8 cellular contexts compared by ENCODE assay signal in the genomic region with DNA sequence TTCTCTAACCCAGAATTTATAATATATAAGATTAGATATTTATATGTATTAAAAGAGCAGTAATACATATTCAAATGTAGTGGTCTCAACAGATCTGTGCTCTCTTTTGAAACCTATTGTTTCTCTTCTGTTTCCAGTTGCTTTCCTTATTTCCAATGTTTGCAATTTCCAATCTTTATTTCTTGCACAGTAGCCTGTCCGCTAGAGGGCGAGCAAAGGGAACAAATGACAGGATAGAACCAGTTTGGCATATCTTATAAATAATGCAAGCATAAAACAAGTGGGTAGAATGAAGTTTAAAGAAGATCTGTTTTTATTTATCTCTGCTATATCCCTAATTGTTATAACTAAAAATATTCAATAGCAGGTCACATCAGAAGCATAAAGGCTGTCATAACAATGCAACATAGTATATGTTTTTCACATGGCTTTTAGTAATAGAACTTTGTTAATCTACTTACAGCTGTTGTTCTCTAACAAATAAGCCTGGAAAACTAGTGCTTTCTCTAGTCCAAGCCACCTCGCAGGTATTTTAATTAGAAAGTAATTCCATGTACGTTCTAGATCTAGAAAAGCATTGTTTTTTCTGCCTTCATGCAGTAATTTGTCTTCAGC. TPM values are rescaled to one million over a fixed set of nuclear protein-coding genes. Genes with fewer than 3 reads are reported as not detected.
DNase-seq lines count a peak whose midpoint lies in the region; ATAC-seq, FAIRE-seq and TF ChIP-seq lines count a peak whose summit lies in the region.

No MANE protein-coding gene starts in this region.

- H3K9ac ChIP-seq in GM23248 = no peak overlapping the region
- H3K9ac ChIP-seq in endothelial cell of umbilical vein (replicated peaks; ENCODE audit: extremely low read depth, insufficient read depth, low read length) = no peak overlapping the region

- intact Hi-C loops in endothelial cell of umbilical vein (cut with micrococcal nuclease) = loop anchor here (1.0 to 10.0 kb wide), 8 partner anchors 15 to 591 kb away; a partner anchor contains a TSS

- H3K79me2 ChIP-seq in GM23248 (ENCODE audit: insufficient read depth) = no peaks in the 10 kb centered on the region
- no peaks in the 10 kb centered on the region for H3K79me2 ChIP-seq in endothelial cell of umbilical vein (ENCODE audit: control insufficient read depth, insufficient read depth, low read length)

- WGBS in GM23248 (ENCODE audit: low coverage in 1 of 2, low lambda C conversion rate in 2 of 2, missing lambda C conversion rate in 2 of 2), 2 experiments = 0 to 1% methylated on average over 4 of the region's 4 CpGs

- no peaks in the 10 kb centered on the region for H3K9me1 ChIP-seq in endothelial cell of umbilical vein (replicated peaks; ENCODE audit: control insufficient read depth, extremely low read depth, insufficient read depth, low read length)

- no peak overlapping the region for H3K27ac Mint-ChIP-seq in naive B cell

- no peak overlapping the region for H3K4me3 Mint-ChIP-seq in naive B cell

- CTCF ChIA-PET in endothelial cell of umbilical vein (lab: Charles Lee) = interaction anchor here (0.6 to 1.9 kb wide), 13 partner anchors 8 to 591 kb away, joined by 3 to 11 read pairs (median 4); a partner anchor contains a TSS

- no peak for TF ChIP-seq POLR2A in endothelial cell of umbilical vein (IDR thresholded peaks at IDR 0.05; ENCODE audit: low read depth, low read length)

- no peak overlapping the region for H3K4me3 ChIP-seq in GM23248
- H3K4me3 ChIP-seq in endothelial cell of umbilical vein (replicated peaks in 1 of 3; ENCODE audit: insufficient read depth in 1 of 3, low read depth in 1 of 3, low read length in 3 of 3) = no peak overlapping the region

- H3K36me3 ChIP-seq in GM23248 (ENCODE audit: low read depth) (no peaks in the 10 kb centered on the region), endothelial cell of umbilical vein (ENCODE audit: control insufficient read depth in 2 of 2, extremely low read depth in 1 of 2, insufficient read depth in 2 of 2, low read length in 2 of 2) (no peaks in the 10 kb centered on the region)

- H3K4me1 ChIP-seq in GM23248 (ENCODE audit: insufficient read depth) (no peaks in the 10 kb centered on the region), endothelial cell of umbilical vein (ENCODE audit: control insufficient read depth, extremely low read depth, insufficient read depth, low read length) (no peaks in the 10 kb centered on the region)

- H3K27ac ChIP-seq in GM23248 (no peak overlapping the region), endothelial cell of umbilical vein (ENCODE audit: insufficient read depth, low read depth, low read length) (no peak overlapping the region)

- POLR2A ChIA-PET in endothelial cell of umbilical vein (lab: Charles Lee) = no interaction called here

- H3K4me2 ChIP-seq in GM23248 (ENCODE audit: unreplicated experiment) (no peak overlapping the region), endothelial cell of umbilical vein (ENCODE audit: insufficient read depth, low read length) (no peak overlapping the region)

- H4K20me1 ChIP-seq in GM23248 (ENCODE audit: insufficient read depth) (no peaks in the 10 kb centered on the region), endothelial cell of umbilical vein (replicated peaks; ENCODE audit: control insufficient read depth, extremely low read depth, insufficient read depth, low read length) (no peaks in the 10 kb centered on the region)

- BruUV-seq in endothelial cell of umbilical vein (replicated peaks; lab: Mats Ljungman, UMichigan) = no TSS peak

- H3K27me3 Mint-ChIP-seq in naive B cell = peaks cover 0 to 8% (median 5%) of the 10 kb centered on the region in 3 donors

- no peaks in the 10 kb centered on the region for H3K9me3 ChIP-seq in GM23248 (ENCODE audit: low read depth)
- H3K9me3 ChIP-seq in endothelial cell of umbilical vein (replicated peaks; ENCODE audit: control insufficient read depth, insufficient read depth, low read length) = no peaks in the 10 kb centered on the region

- dilution Hi-C loops in endothelial cell of umbilical vein (cut with MboI; ENCODE audit: extremely low pct_ligation_motif_present, low sequenced_read_pairs) = no loop called here

- DNase-seq in AG09319 (ENCODE audit: extremely low read depth, low read depth) (peak; percentile 44), GM23248 (peak; percentile 80), NCI-H524 (lab: John Stamatoyannopoulos, UW) (peak; percentile 19 to 64), endothelial cell of umbilical vein (ENCODE audit: low read depth, low spot score) (peak; percentile 80), naive B cell (peak; percentile 37), superior temporal gyrus (ENCODE audit: extremely low spot score) (peak; percentile 87)
- peak; percentile 43 to 50 for DNase-seq in activated CD4-positive, alpha-beta T cell treated with anti-CD3 and anti-CD28 coated beads, Interleukin-2, amount 50 U/mL, for 4 hours

- ATAC-seq in naive B cell (ENCODE audit: low read depth in 2 of 2) (peak in 1 of 2 donors; percentile 39), GM21515 (IDR thresholded peaks at IDR 0.05; ENCODE audit: unreplicated experiment) (no peak)

- H3K4me1 Mint-ChIP-seq in naive B cell = no peaks in the 10 kb centered on the region

- peaks cover 0 to 2% (median 0%) of the 10 kb centered on the region in 7 donors for H3K9me3 Mint-ChIP-seq in naive B cell

- peak; percentile 42 for FAIRE-seq in endothelial cell of umbilical vein (lab: Jason Lieb, UNC)

- H3K27me3 ChIP-seq in GM23248 (replicated peaks; ENCODE audit: insufficient read depth) = no peaks in the 10 kb centered on the region
- peaks cover 0 to 3% of the 10 kb centered on the region in 2 experiments for H3K27me3 ChIP-seq in endothelial cell of umbilical vein (ENCODE audit: control insufficient read depth in 2 of 2, insufficient read depth in 2 of 2, low read length in 2 of 2)

- H3K36me3 Mint-ChIP-seq in naive B cell = no peaks in the 10 kb centered on the region

- H3K9me2 ChIP-seq in GM23248 (ENCODE audit: insufficient read depth) = no peaks in the 10 kb centered on the region

- TF ChIP-seq CTCF in AG09319 (IDR thresholded peaks at IDR 0.05; ENCODE audit: low read depth, low read length) (peak; percentile 91), endothelial cell of umbilical vein (IDR thresholded peaks at IDR 0.05; ENCODE audit: extremely low read depth in 1 of 2, insufficient read depth in 1 of 2, low read depth in 1 of 2, low read length in 2 of 2) (peak; percentile 63 to 65)

- H3F3A ChIP-seq in GM23248 (ENCODE audit: insufficient read depth) = no peaks in the 10 kb centered on the region

- H2AFZ ChIP-seq in GM23248 = no peak overlapping the region
- H2AFZ ChIP-seq in endothelial cell of umbilical vein (ENCODE audit: low read depth, low read length) = no peak overlapping the region

- in situ Hi-C loops in GM23248 (cut with MboI) = no loop called here

TF ChIP-seq in endothelial cell of umbilical vein, 7 proteins besides CTCF, POLR2A, EP300 and RAD21:
- no peak for TF ChIP-seq JUN (IDR thresholded peaks at IDR 0.05; ENCODE audit: borderline replicate concordance, insufficient read depth, insufficient read length, low read depth)
- no peak for TF ChIP-seq EZH2 (IDR thresholded peaks at IDR 0.05; ENCODE audit: borderline replicate concordance, low read depth, low read length, severe bottlenecking)
- no peak for TF ChIP-seq POLR2AphosphoS5 (IDR thresholded peaks at IDR 0.05; ENCODE audit: insufficient read depth, low read depth, low read length)
- TF ChIP-seq MYC (IDR thresholded peaks at IDR 0.05; ENCODE audit: low read depth, low read length) = no peak
- TF ChIP-seq, protein P1, sequence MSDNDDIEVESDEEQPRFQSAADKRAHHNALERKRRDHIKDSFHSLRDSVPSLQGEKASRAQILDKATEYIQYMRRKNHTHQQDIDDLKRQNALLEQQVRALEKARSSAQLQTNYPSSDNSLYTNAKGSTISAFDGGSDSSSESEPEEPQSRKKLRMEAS (IDR thresholded peaks at IDR 0.05; ENCODE audit: insufficient read depth, insufficient read length) = no peak
- TF ChIP-seq FOS (IDR thresholded peaks at IDR 0.05; ENCODE audit: borderline replicate concordance, insufficient read depth, low read length) = no peak

RNA-seq across cellular contexts. Expression of a gene that starts 15.1 kb away (rescaled TPM):
- 14.3 and 16.3 TPM in 2 replicates for total RNA-seq in GM23248 (2014; rRNA removed; shearing (Covaris generic))
- polyA plus RNA-seq in GM23248 (2016; fragmentation: Nextera tagmentation; extraction: Ambion mirVana) = 12.6 and 13.9 TPM in 2 replicates
- 18.2 and 19.6 TPM in 2 replicates for total RNA-seq in endothelial cell of umbilical vein
- polyA plus RNA-seq in endothelial cell of umbilical vein = 7.6 and 9.2 TPM in 2 replicates
- polyA plus RNA-seq in endothelial cell of umbilical vein (2011; cell fraction: cytosol; rRNA removed) = 11.0 and 11.9 TPM in 2 replicates
- polyA plus RNA-seq in endothelial cell of umbilical vein (2011; cell fraction: nucleus; rRNA removed) = 7.9 and 10.6 TPM in 2 replicates
- 14.3 and 21.7 TPM in 2 replicates for polyA plus RNA-seq in endothelial cell of umbilical vein (2012)
- 12.4 and 13.6 TPM in 2 replicates for polyA minus RNA-seq in endothelial cell of umbilical vein
- 26.4 TPM for polyA minus RNA-seq in endothelial cell of umbilical vein (2011; cell fraction: cytosol; rRNA and poly(A)+ RNA removed)
- 15.4 and 19.4 TPM in 2 replicates for polyA minus RNA-seq in endothelial cell of umbilical vein (2011; cell fraction: nucleus; rRNA and poly(A)+ RNA removed)
- 10 to 100 TPM in 3 of 6 donors, 1 to 10 TPM in 3; 5.5 to 14.1 (median 11.3) TPM for polyA plus RNA-seq in naive B cell (ENCODE audit: low read depth in 6 of 6)

Comparison
In these comparisons a context has a peak if more than half of its experiments do, and no peak if none do; other contexts are left out.
1. DNase-seq: peak in every context shown above with its lines; median percentile 87 in superior temporal gyrus; 80 in GM23248; 80 in endothelial cell of umbilical vein; 46 in activated CD4-positive, alpha-beta T cell treated with anti-CD3 and anti-CD28 coated beads, Interleukin-2, amount 50 U/mL, for 4 hours; 44 in AG09319; 42 in NCI-H524; 37 in naive B cell.